8 cellular contexts compared by ENCODE assay signal in genomic region chr15:55526559-55527036, GRCh38. TPM values are rescaled to one million over a fixed set of nuclear protein-coding genes. Genes with fewer than 3 reads are reported as not detected.
DNase-seq lines count a peak whose midpoint lies in the region; ATAC-seq and TF ChIP-seq lines count a peak whose summit lies in the region.

No MANE protein-coding gene starts in this region.

- TF ChIP-seq CTCF in colonic mucosa (IDR thresholded peaks at IDR 0.05) = peak; percentile 37

- no peaks in the 10 kb centered on the region for H3K9me3 ChIP-seq in colonic mucosa

- no peaks in the 10 kb centered on the region for H3K9me3 Mint-ChIP-seq in activated T-helper 1 cell treated with anti-CD3 and anti-CD28 coated beads, Interleukin-12 subunit alpha, Interleukin-12 subunit beta, Interleukin-2, Interleukin-4 antibody, amounts not matched to agents 30 ng/mL and 10 ng/mL and 1 ng/mL, durations not matched to agents 14 hours and 24 hours and 36 hours

- H3K27me3 ChIP-seq in colonic mucosa = no peaks in the 10 kb centered on the region

- no peak overlapping the region for H3K27ac Mint-ChIP-seq in activated T-helper 1 cell treated with anti-CD3 and anti-CD28 coated beads, Interleukin-12 subunit alpha, Interleukin-12 subunit beta, Interleukin-2, Interleukin-4 antibody, amounts not matched to agents 30 ng/mL and 10 ng/mL and 1 ng/mL, durations not matched to agents 14 hours and 24 hours and 36 hours

- DNase-seq in NCI-H1436 (lab: John Stamatoyannopoulos, UW) (peak; percentile 24), NCI-H1436 treated with DMSO at 0.1 percent for 48 hours (lab: John Stamatoyannopoulos, UW) (no peak), OCI-M1 (lab: John Stamatoyannopoulos, UW) (peak; percentile 82), colonic mucosa (no peak), midbrain (lab: John Stamatoyannopoulos, UW) (peak; percentile 21)
- no peak for DNase-seq in activated T-helper 1 cell treated with anti-CD3 and anti-CD28 coated beads, Interleukin-12 subunit alpha, Interleukin-12 subunit beta, Interleukin-2, Interleukin-4 antibody, amounts not matched to agents 30 ng/mL and 10 ng/mL and 1 ng/mL, durations not matched to agents 14 hours and 24 hours and 36 hours (ENCODE audit: low spot score)

- H3K4me3 ChIP-seq in colonic mucosa = no peak overlapping the region

- no peak overlapping the region for H3K9ac ChIP-seq in colonic mucosa (ENCODE audit: low read depth in 2 of 2, low read length in 2 of 2)

- ATAC-seq in GM18861 (IDR thresholded peaks at IDR 0.05; ENCODE audit: unreplicated experiment) = peak; percentile 74
- ATAC-seq in HG03378 (IDR thresholded peaks at IDR 0.05; ENCODE audit: unreplicated experiment) = peak; percentile 75

- H3K4me1 ChIP-seq in colonic mucosa = no peaks in the 10 kb centered on the region

- H3K4me3 Mint-ChIP-seq in activated T-helper 1 cell treated with anti-CD3 and anti-CD28 coated beads, Interleukin-12 subunit alpha, Interleukin-12 subunit beta, Interleukin-2, Interleukin-4 antibody, amounts not matched to agents 30 ng/mL and 10 ng/mL and 1 ng/mL, durations not matched to agents 14 hours and 24 hours and 36 hours = no peak overlapping the region

- H3K27me3 Mint-ChIP-seq in activated T-helper 1 cell treated with anti-CD3 and anti-CD28 coated beads, Interleukin-12 subunit alpha, Interleukin-12 subunit beta, Interleukin-2, Interleukin-4 antibody, amounts not matched to agents 30 ng/mL and 10 ng/mL and 1 ng/mL, durations not matched to agents 14 hours and 24 hours and 36 hours (ENCODE audit: insufficient read depth) = peaks cover 6% of the 10 kb centered on the region

- no peaks in the 10 kb centered on the region for H3K4me1 Mint-ChIP-seq in activated T-helper 1 cell treated with anti-CD3 and anti-CD28 coated beads, Interleukin-12 subunit alpha, Interleukin-12 subunit beta, Interleukin-2, Interleukin-4 antibody, amounts not matched to agents 30 ng/mL and 10 ng/mL and 1 ng/mL, durations not matched to agents 14 hours and 24 hours and 36 hours (ENCODE audit: low read depth)

- no peaks in the 10 kb centered on the region for H3K36me3 Mint-ChIP-seq in activated T-helper 1 cell treated with anti-CD3 and anti-CD28 coated beads, Interleukin-12 subunit alpha, Interleukin-12 subunit beta, Interleukin-2, Interleukin-4 antibody, amounts not matched to agents 30 ng/mL and 10 ng/mL and 1 ng/mL, durations not matched to agents 14 hours and 24 hours and 36 hours (ENCODE audit: low read depth)

- H3K36me3 ChIP-seq in colonic mucosa = no peaks in the 10 kb centered on the region

- intact Hi-C loops in colonic mucosa (cut with DNase I) = loop anchor here (5.0 kb wide), 1 partner anchor 116 kb away; no protein-coding TSS in a partner anchor
- intact Hi-C loops in activated T-helper 1 cell treated with anti-CD3 and anti-CD28 coated beads, Interleukin-12 subunit alpha, Interleukin-12 subunit beta, Interleukin-2, Interleukin-4 antibody, amounts not matched to agents 30 ng/mL and 10 ng/mL and 1 ng/mL, durations not matched to agents 14 hours and 24 hours and 36 hours (cut with micrococcal nuclease) = loop anchor here (1.0 to 10.0 kb wide), 2 partner anchors 115 to 318 kb away; no protein-coding TSS in a partner anchor

- no peak overlapping the region for H3K27ac ChIP-seq in colonic mucosa

RNA-seq across cellular contexts. Expression of gene DNAAF4, which starts 18.6 kb away (rescaled TPM):
- total RNA-seq in colonic mucosa = under 1 TPM; 0.24 to 0.42 TPM
- total RNA-seq in activated T-helper 1 cell treated with anti-CD3 and anti-CD28 coated beads, Interleukin-12 subunit alpha, Interleukin-12 subunit beta, Interleukin-2, Interleukin-4 antibody, amounts not matched to agents 30 ng/mL and 10 ng/mL and 1 ng/mL, durations not matched to agents 14 hours and 24 hours and 36 hours = not detected in 2 replicates

Comparison
In these comparisons a context has a peak if more than half of its experiments do, and no peak if none do; other contexts are left out.
1. DNase-seq: peak in NCI-H1436 (single experiment), OCI-M1 (single experiment) and midbrain (single experiment); none in NCI-H1436 treated with DMSO at 0.1 percent for 48 hours (single experiment), colonic mucosa (single experiment) and activated T-helper 1 cell treated with anti-CD3 and anti-CD28 coated beads, Interleukin-12 subunit alpha, Interleukin-12 subunit beta, Interleukin-2, Interleukin-4 antibody, amounts not matched to agents 30 ng/mL and 10 ng/mL and 1 ng/mL, durations not matched to agents 14 hours and 24 hours and 36 hours (single experiment).